In genomic region chr3:100548053-100548452, GRCh38 we compare ENCODE assay signal across 23 cellular contexts. TPM values are rescaled to one million over a fixed set of nuclear protein-coding genes. Genes with fewer than 3 reads are reported as not detected.
DNase-seq lines count a peak whose midpoint lies in the region; ATAC-seq and TF ChIP-seq lines count a peak whose summit lies in the region.
"Had no signal": no experiment of that assay in that cellular context is flagged by ENCODE, and none has a peak within 500 bp of the region (broad histone marks: within the 10 kb centered on the region; RNA-seq: fewer than 3 reads in every experiment).

No MANE protein-coding gene starts in this region.

- no peaks in the 10 kb centered on the region for H3K36me3 ChIP-seq in smooth muscle cell (ENCODE audit: low read depth)
- H3K36me3 ChIP-seq: BLaER1 treated with 17β-estradiol and CSF1 and Interleukin-3, amounts not matched to agents 10 nM and 100 nM; gastrocnemius medialis; tibial nerve had no signal

- ATAC-seq in esophagus mucosa, result peak; percentile 84
- ATAC-seq in GM21576 (IDR thresholded peaks at IDR 0.05; ENCODE audit: unreplicated experiment), result no peak
- ATAC-seq: activated CD8-positive, alpha-beta T cell treated with anti-CD3 and anti-CD28 coated beads for 36 hours; gastrocnemius medialis; left lobe of liver; stimulated activated naive B cell treated with anti-CD40 and anti-IgM and Interleukin-4, amounts not matched to agents 10 μg/mL and 1 μg/mL and 100 μg/mL, for 72 hours; T-helper 17 cell had no signal

- H3K4me3 Mint-ChIP-seq in immature natural killer cell, result no peak overlapping the region
- H3K4me3 Mint-ChIP-seq: activated B cell treated with CpG ODN at 0.5 μM for 24 hours; activated CD8-positive, alpha-beta T cell treated with anti-CD3 and anti-CD28 coated beads for 36 hours; activated naive CD8-positive, alpha-beta T cell; stimulated activated naive B cell treated with anti-CD40 and anti-IgM and Interleukin-4, amounts not matched to agents 10 μg/mL and 1 μg/mL and 100 μg/mL, for 72 hours; T-helper 17 cell had no signal

- H3K27ac Mint-ChIP-seq in immature natural killer cell, result no peak overlapping the region
- H3K27ac Mint-ChIP-seq: activated B cell treated with CpG ODN at 0.5 μM for 24 hours; activated CD8-positive, alpha-beta T cell treated with anti-CD3 and anti-CD28 coated beads for 36 hours; activated naive CD8-positive, alpha-beta T cell; stimulated activated naive B cell treated with anti-CD40 and anti-IgM and Interleukin-4, amounts not matched to agents 10 μg/mL and 1 μg/mL and 100 μg/mL, for 72 hours; T-helper 17 cell had no signal

- H3K9me3 Mint-ChIP-seq in immature natural killer cell, result peaks cover 0 to 7% (median 0%) of the 10 kb centered on the region in 6 donors
- H3K9me3 Mint-ChIP-seq: activated B cell treated with CpG ODN at 0.5 μM for 24 hours; activated CD8-positive, alpha-beta T cell treated with anti-CD3 and anti-CD28 coated beads for 36 hours; stimulated activated naive B cell treated with anti-CD40 and anti-IgM and Interleukin-4, amounts not matched to agents 10 μg/mL and 1 μg/mL and 100 μg/mL, for 72 hours had no signal

- no peaks in the 10 kb centered on the region for H3K27me3 ChIP-seq in smooth muscle cell (ENCODE audit: low read depth)
- H3K27me3 ChIP-seq: BLaER1 treated with 17β-estradiol and CSF1 and Interleukin-3, amounts not matched to agents 10 nM and 100 nM; gastrocnemius medialis; tibial nerve had no signal

- TF ChIP-seq CTCF in smooth muscle cell (IDR thresholded peaks at IDR 0.05; ENCODE audit: borderline replicate concordance, insufficient read depth, poor library complexity, severe bottlenecking), result no peak

- no peak overlapping the region for H3K9ac ChIP-seq in smooth muscle cell (ENCODE audit: low read depth)
- H3K9ac ChIP-seq: BLaER1 treated with 17β-estradiol and CSF1 and Interleukin-3, amounts not matched to agents 10 nM and 100 nM had no signal

- H3K9me3 ChIP-seq in smooth muscle cell (replicated peaks; ENCODE audit: low read depth), result no peaks in the 10 kb centered on the region
- H3K9me3 ChIP-seq: A549, gastrocnemius medialis, tibial nerve had no signal

- H2AFZ ChIP-seq in smooth muscle cell (ENCODE audit: low read depth), result no peak overlapping the region

- H4K20me1 ChIP-seq in smooth muscle cell (ENCODE audit: low read depth), result peaks cover 12% of the 10 kb centered on the region
- H4K20me1 ChIP-seq: BLaER1 treated with 17β-estradiol and CSF1 and Interleukin-3, amounts not matched to agents 10 nM and 100 nM had no signal

- DNase-seq in NCI-H82 (lab: John Stamatoyannopoulos, UW), result peak; percentile 65
- no peak for DNase-seq in NCI-H82 treated with DMSO at 0.1 percent for 48 hours (lab: John Stamatoyannopoulos, UW; ENCODE audit: unreplicated experiment)
- DNase-seq in NCI-H748 (lab: John Stamatoyannopoulos, UW; ENCODE audit: unreplicated experiment), result peak; percentile 62
- DNase-seq in smooth muscle cell (lab: John Stamatoyannopoulos, UW; ENCODE audit: unreplicated experiment), result no peak
- no peak for DNase-seq in GOT3 (lab: John Stamatoyannopoulos, UW)
- DNase-seq in immature natural killer cell, result no peak
- DNase-seq: activated B cell treated with CpG ODN at 0.5 μM for 24 hours; activated CD8-positive, alpha-beta T cell treated with anti-CD3 and anti-CD28 coated beads for 36 hours; activated T-cell treated with anti-CD3 and anti-CD28 coated beads, Interleukin-2, amount 50 U/mL, for 48 hours; gastrocnemius medialis; Kasumi-1; NCI-H2029 treated with DMSO at 0.1 percent for 48 hours; nucleus accumbens; retina; stimulated activated naive B cell treated with anti-CD40 and anti-IgM and Interleukin-4, amounts not matched to agents 10 μg/mL and 1 μg/mL and 100 μg/mL, for 72 hours; T-helper 17 cell had no signal

- H3K4me1 ChIP-seq in smooth muscle cell (ENCODE audit: low read depth), result no peaks in the 10 kb centered on the region
- H3K4me1 ChIP-seq: A549; BLaER1 treated with 17β-estradiol and CSF1 and Interleukin-3, amounts not matched to agents 10 nM and 100 nM; gastrocnemius medialis; tibial nerve had no signal

- no peak overlapping the region for H3K4me3 ChIP-seq in smooth muscle cell
- H3K4me3 ChIP-seq: A549; BLaER1 treated with 17β-estradiol and CSF1 and Interleukin-3, amounts not matched to agents 10 nM and 100 nM; gastrocnemius medialis; tibial nerve had no signal

- H3K27me3 Mint-ChIP-seq in immature natural killer cell (ENCODE audit: low read depth in 3 of 3), result peaks cover 3 to 5% (median 4%) of the 10 kb centered on the region in 3 donors

- H3F3A ChIP-seq in smooth muscle cell (ENCODE audit: low read depth), result peaks cover 7% of the 10 kb centered on the region

- H3K4me1 Mint-ChIP-seq in immature natural killer cell, result no peaks in the 10 kb centered on the region
- H3K4me1 Mint-ChIP-seq: activated B cell treated with CpG ODN at 0.5 μM for 24 hours; stimulated activated naive B cell treated with anti-CD40 and anti-IgM and Interleukin-4, amounts not matched to agents 10 μg/mL and 1 μg/mL and 100 μg/mL, for 72 hours; T-helper 17 cell had no signal

- no peaks in the 10 kb centered on the region for H3K36me3 Mint-ChIP-seq in immature natural killer cell
- H3K36me3 Mint-ChIP-seq: activated naive CD8-positive, alpha-beta T cell; stimulated activated naive B cell treated with anti-CD40 and anti-IgM and Interleukin-4, amounts not matched to agents 10 μg/mL and 1 μg/mL and 100 μg/mL, for 72 hours had no signal

- WGBS in smooth muscle cell (ENCODE audit: low lambda C conversion rate), result 7% methylated on average over 2 of the region's 2 CpGs

- peaks cover 41% of the 10 kb centered on the region for H3K79me2 ChIP-seq in smooth muscle cell (ENCODE audit: low read depth)

- H3K27ac ChIP-seq in smooth muscle cell (ENCODE audit: low read depth), result peak overlapping the region; percentile 74
- H3K27ac ChIP-seq: A549; BLaER1 treated with 17β-estradiol and CSF1 and Interleukin-3, amounts not matched to agents 10 nM and 100 nM; gastrocnemius medialis; tibial nerve had no signal

- peak overlapping the region; percentile 44 for H3K4me2 ChIP-seq in smooth muscle cell
- H3K4me2 ChIP-seq: A549; BLaER1 treated with 17β-estradiol and CSF1 and Interleukin-3, amounts not matched to agents 10 nM and 100 nM had no signal

RNA-seq across cellular contexts. Expression of gene TMEM45A, which starts 55.6 kb away (rescaled TPM):
- total RNA-seq in esophagus mucosa (13.6 TPM), smooth muscle cell (280 and 307 TPM in 2 replicates)
- polyA plus RNA-seq in smooth muscle cell (209 and 220 TPM in 2 replicates), immature natural killer cell (under 1 TPM in 1 of 3 donors, not detected in 2; 0.29 TPM)

Comparison
In these comparisons a context has a peak if more than half of its experiments do, and no peak if none do; other contexts are left out.
1. DNase-seq: peak in NCI-H82 (single experiment) and NCI-H748 (single experiment); none in NCI-H82 treated with DMSO at 0.1 percent for 48 hours (single experiment), smooth muscle cell (single experiment), GOT3 (single experiment) and immature natural killer cell (0 of 3).
2. RNA of gene TMEM45A, which starts 55.6 kb away (total RNA-seq): 280 to 307 TPM in smooth muscle cell; 13.6 TPM in esophagus mucosa (single experiment); every median in the first group is over 10 times any median in the second.